9 cellular contexts compared by ENCODE assay signal in the genomic region with DNA sequence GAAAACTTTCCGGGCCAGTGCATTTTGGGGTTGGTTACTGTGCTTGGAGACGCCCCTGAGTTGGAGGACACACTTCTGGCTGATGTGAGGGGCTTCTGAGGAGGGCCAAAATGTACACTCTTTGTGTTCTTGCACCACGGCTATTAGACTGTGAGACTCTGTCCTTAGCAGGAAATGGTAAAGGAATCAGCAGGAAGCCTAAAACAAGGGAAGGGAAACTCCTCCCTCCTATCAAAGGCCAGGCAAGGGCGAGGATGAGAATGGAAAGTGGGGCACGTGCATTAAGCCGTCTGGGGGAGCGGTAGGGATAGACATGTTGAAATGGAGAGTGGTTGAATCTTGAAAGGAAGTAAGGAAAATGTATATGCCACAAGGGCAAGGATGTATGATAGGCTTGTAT. TPM values are rescaled to one million over a fixed set of nuclear protein-coding genes. Genes with fewer than 3 reads are reported as not detected.
A peak's percentile ranks its signal among the peaks of the same experiment; 100 is the strongest.
DNase-seq lines count a peak whose midpoint lies in the region; ATAC-seq and TF ChIP-seq lines count a peak whose summit lies in the region.
"Had no signal": no experiment of that assay in that cellular context is flagged by ENCODE, and none has a peak within 500 bp of the region (broad histone marks: within the 10 kb centered on the region; RNA-seq: fewer than 3 reads in every experiment).

No MANE protein-coding gene starts in this region.

- peak overlapping the region; percentile 82 for H3K4me3 ChIP-seq in GM12865 (ENCODE audit: low read depth, low read length)
- no peak overlapping the region for H3K4me3 ChIP-seq in PC-9
- H3K4me3 ChIP-seq in esophagus muscularis mucosa, result peak overlapping the region in 3 of 4 donors; percentile 4 to 30 (median 22)
- no peak overlapping the region for H3K4me3 ChIP-seq in prostate gland

- WGBS in esophagus muscularis mucosa, result 52% methylated on average over 7 of the region's 7 CpGs
- WGBS in prostate gland, result 64% methylated on average over 7 of the region's 7 CpGs

- intact Hi-C loops in PC-9 (cut with micrococcal nuclease; ENCODE audit: unreplicated experiment) (no loop called here), esophagus muscularis mucosa (cut with DNase I) (no loop called here), prostate gland (cut with DNase I) (no loop called here)

- ATAC-seq in GM18867 (IDR thresholded peaks at IDR 0.05; ENCODE audit: unreplicated experiment), result no peak
- ATAC-seq in HG03439 (IDR thresholded peaks at IDR 0.05; ENCODE audit: unreplicated experiment), result no peak
- ATAC-seq in GM18858 (IDR thresholded peaks at IDR 0.05; ENCODE audit: unreplicated experiment), result no peak

- H3K36me3 ChIP-seq in PC-9 (ENCODE audit: low read depth), result no peaks in the 10 kb centered on the region
- no peaks in the 10 kb centered on the region for H3K36me3 ChIP-seq in esophagus muscularis mucosa
- no peaks in the 10 kb centered on the region for H3K36me3 ChIP-seq in prostate gland

- H3K4me1 ChIP-seq in PC-9 (replicated peaks; ENCODE audit: insufficient read depth), result no peaks in the 10 kb centered on the region
- peaks cover 0 to 21% (median 8%) of the 10 kb centered on the region in 4 donors for H3K4me1 ChIP-seq in esophagus muscularis mucosa
- H3K4me1 ChIP-seq in prostate gland (replicated peaks), result no peaks in the 10 kb centered on the region

- H3K4me2 ChIP-seq in PC-9, result no peak overlapping the region

- TF ChIP-seq POLR2A in esophagus muscularis mucosa (IDR thresholded peaks at IDR 0.05; ENCODE audit: low read depth) (no peak), prostate gland (IDR thresholded peaks at IDR 0.05) (no peak)

- H3K79me2 ChIP-seq in PC-9 (ENCODE audit: low read depth), result peaks cover 9% of the 10 kb centered on the region; the same call in 1 of the 2 replicates

- CTCF ChIA-PET in PC-9 (lab: Charles Lee), result no interaction called here

- no TSS peak for BruUV-seq in PC-9 (replicated peaks; lab: Mats Ljungman, UMichigan)

- no peaks in the 10 kb centered on the region for H4K20me1 ChIP-seq in PC-9 (ENCODE audit: insufficient read depth)

- H3K9me3 ChIP-seq in PC-9 (ENCODE audit: insufficient read depth, low read depth) (no peaks in the 10 kb centered on the region), esophagus muscularis mucosa (no peaks in the 10 kb centered on the region), prostate gland (no peaks in the 10 kb centered on the region)

- H3K27me3 ChIP-seq in PC-9 (ENCODE audit: insufficient read depth, low read depth), result no peaks in the 10 kb centered on the region
- no peaks in the 10 kb centered on the region for H3K27me3 ChIP-seq in esophagus muscularis mucosa
- H3K27me3 ChIP-seq in prostate gland (replicated peaks; ENCODE audit: insufficient read depth), result no peaks in the 10 kb centered on the region

- no peaks in the 10 kb centered on the region for H3F3A ChIP-seq in PC-9 (ENCODE audit: insufficient read depth, low read depth)

- 0 out of 2 replicates have a peak overlapping the region, but pooled peaks have one; percentile 42 for H2AFZ ChIP-seq in PC-9

- no peak for TF ChIP-seq CTCF in GM12865 (IDR thresholded peaks at IDR 0.05; ENCODE audit: insufficient read depth, low read depth, low read length, missing control alignments)
- TF ChIP-seq CTCF in PC-9 (conservative IDR thresholded peaks at IDR 0.05), result no peak
- no peak for TF ChIP-seq CTCF in esophagus muscularis mucosa (IDR thresholded peaks at IDR 0.05)
- no peak for TF ChIP-seq CTCF in prostate gland (IDR thresholded peaks at IDR 0.05)

- no peak overlapping the region for H3K27ac ChIP-seq in PC-9
- H3K27ac ChIP-seq in esophagus muscularis mucosa (replicated peaks in 1 of 4), result peak overlapping the region; percentile 56 to 79 (median 78)
- H3K27ac ChIP-seq in prostate gland, result peak overlapping the region; percentile 2 to 76

- no peaks in the 10 kb centered on the region for H3K9me2 ChIP-seq in PC-9 (ENCODE audit: insufficient read depth)

- TF ChIP-seq EP300 in esophagus muscularis mucosa (IDR thresholded peaks at IDR 0.05), result no peak

- DNase-seq in GM12865 (ENCODE audit: low read depth) (no peak), PC-9 (no peak), esophagus muscularis mucosa (ENCODE audit: extremely low spot score) (no peak), prostate gland (ENCODE audit: low spot score) (no peak), NCI-H1436 treated with DMSO at 0.1 percent for 48 hours (lab: John Stamatoyannopoulos, UW) (no peak)
- DNase-seq: retina had no signal

- POLR2A ChIA-PET in PC-9 (lab: Charles Lee; ENCODE audit: unreplicated experiment), result no interaction called here

RNA-seq across cellular contexts. Expression of a gene that starts 1.8 kb away (rescaled TPM):
- total RNA-seq in PC-9 (2021) (57.4 and 58.9 TPM in 2 replicates), esophagus muscularis mucosa (100 to 1,000 TPM in 1 of 4 donors, 10 to 100 TPM in 3; 44.9 to 201 (median 82.3) TPM), prostate gland (10 to 100 TPM; 29.1 to 44.3 TPM)

RNA-seq across cellular contexts. Expression of a gene that starts 37.8 kb away (rescaled TPM):
- total RNA-seq in PC-9 (2021) (90.0 and 102 TPM in 2 replicates), esophagus muscularis mucosa (10 to 100 TPM; 31.8 to 47.3 (median 38.4) TPM), prostate gland (10 to 100 TPM; 28.5 to 38.0 TPM)

Comparison
In these comparisons a context has a peak if more than half of its experiments do, and no peak if none do; other contexts are left out.
1. H3K4me3 ChIP-seq: peak in GM12865 (single experiment) and esophagus muscularis mucosa (3 of 4); none in PC-9 (single experiment) and prostate gland (0 of 2).